ENCODE assay signal across 20 cellular contexts in the genomic region with DNA sequence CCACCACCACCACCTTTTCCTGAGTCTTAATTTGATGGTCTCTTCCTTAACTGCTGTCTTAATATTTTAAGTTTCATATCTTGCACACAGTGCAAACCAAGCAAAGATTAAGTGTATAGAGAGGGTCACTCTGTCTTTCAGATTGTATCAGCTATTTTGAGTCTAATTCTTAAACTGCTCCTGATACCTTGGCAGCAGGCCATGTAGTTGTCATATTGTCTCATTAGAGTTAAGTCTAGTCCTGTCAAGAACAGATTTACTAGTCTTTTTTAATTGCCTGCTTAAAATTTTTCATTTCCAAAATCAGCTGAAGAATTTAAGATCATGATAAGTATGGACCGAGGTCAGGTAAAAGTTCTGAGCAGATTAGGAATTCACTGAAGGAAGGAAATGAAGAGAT. TPM values are rescaled to one million over a fixed set of nuclear protein-coding genes. Genes with fewer than 3 reads are reported as not detected.
"Had no signal": no experiment of that assay in that cellular context is flagged by ENCODE, and none has a peak within 500 bp of the region (broad histone marks: within the 10 kb centered on the region; RNA-seq: fewer than 3 reads in every experiment).

No MANE protein-coding gene starts in this region.

- H3K36me3 Mint-ChIP-seq: activated CD4-positive, alpha-beta memory T cell treated with anti-CD3 and anti-CD28 coated beads for 36 hours; activated CD8-positive, alpha-beta memory T cell treated with anti-CD3 and anti-CD28 coated beads, Interleukin-2, amount 10 ng/mL, durations not matched to agents 7 days and 5 days; activated naive CD4-positive, alpha-beta T cell treated with anti-CD3 and anti-CD28 coated beads, Interleukin-2, amount 50 U/mL, for 24 hours had no signal

- DNase-seq: activated CD4-positive, alpha-beta memory T cell treated with anti-CD3 and anti-CD28 coated beads for 36 hours; activated CD8-positive, alpha-beta memory T cell treated with anti-CD3 and anti-CD28 coated beads, Interleukin-2, amount 10 ng/mL, durations not matched to agents 7 days and 5 days; activated effector memory CD4-positive, alpha-beta T cell treated with Interleukin-2 at 50 U/mL for 16 hours; activated T-cell treated with anti-CD3 and anti-CD28 coated beads, Interleukin-2, amount 50 U/mL, for 1 hour; adrenal gland; cortex of kidney; effector CD4-positive, alpha-beta T cell; islet precursor cell; midbrain; psoas muscle; right lobe of liver; spleen; T1000; upper lobe of left lung had no signal

- H3K9me3 ChIP-seq: esophagus muscularis mucosa, psoas muscle, right lobe of liver, spleen, upper lobe of left lung had no signal

- H3K4me1 Mint-ChIP-seq: activated CD8-positive, alpha-beta memory T cell treated with anti-CD3 and anti-CD28 coated beads, Interleukin-2, amount 10 ng/mL, durations not matched to agents 7 days and 5 days; activated naive CD4-positive, alpha-beta T cell treated with anti-CD3 and anti-CD28 coated beads, Interleukin-2, amount 50 U/mL, for 24 hours; central memory CD8-positive, alpha-beta T cell; neural crest cell had no signal

- ATAC-seq: activated CD8-positive, alpha-beta memory T cell treated with anti-CD3 and anti-CD28 coated beads, Interleukin-2, amount 10 ng/mL, durations not matched to agents 7 days and 5 days; psoas muscle; right lobe of liver had no signal

- H3K36me3 ChIP-seq: adrenal gland, esophagus muscularis mucosa, right lobe of liver, spleen, upper lobe of left lung had no signal

- H3K27ac ChIP-seq: adrenal gland, esophagus muscularis mucosa, right lobe of liver, spleen, upper lobe of left lung had no signal

- H3K9me3 Mint-ChIP-seq: activated CD4-positive, alpha-beta memory T cell treated with anti-CD3 and anti-CD28 coated beads for 36 hours; activated naive CD4-positive, alpha-beta T cell treated with anti-CD3 and anti-CD28 coated beads, Interleukin-2, amount 50 U/mL, for 24 hours; central memory CD8-positive, alpha-beta T cell; neural crest cell; stimulated activated naive CD8-positive, alpha-beta T cell treated with anti-CD3 and anti-CD28 coated beads, Interleukin-15, Interleukin-2, amounts not matched to agents 100 ng/mL and 50 ng/mL, for 24 hours had no signal

- H3K4me1 ChIP-seq: adrenal gland, right lobe of liver, spleen, upper lobe of left lung had no signal

- H3K27ac Mint-ChIP-seq: activated CD4-positive, alpha-beta memory T cell treated with anti-CD3 and anti-CD28 coated beads for 36 hours; activated CD8-positive, alpha-beta memory T cell treated with anti-CD3 and anti-CD28 coated beads, Interleukin-2, amount 10 ng/mL, durations not matched to agents 7 days and 5 days; activated naive CD4-positive, alpha-beta T cell treated with anti-CD3 and anti-CD28 coated beads, Interleukin-2, amount 50 U/mL, for 24 hours; stimulated activated naive CD8-positive, alpha-beta T cell treated with anti-CD3 and anti-CD28 coated beads, Interleukin-15, Interleukin-2, amounts not matched to agents 100 ng/mL and 50 ng/mL, for 24 hours had no signal

- H3K4me3 Mint-ChIP-seq: activated CD4-positive, alpha-beta memory T cell treated with anti-CD3 and anti-CD28 coated beads for 36 hours; activated CD8-positive, alpha-beta memory T cell treated with anti-CD3 and anti-CD28 coated beads, Interleukin-2, amount 10 ng/mL, durations not matched to agents 7 days and 5 days; activated naive CD4-positive, alpha-beta T cell treated with anti-CD3 and anti-CD28 coated beads, Interleukin-2, amount 50 U/mL, for 24 hours; central memory CD8-positive, alpha-beta T cell; neural crest cell; stimulated activated naive CD8-positive, alpha-beta T cell treated with anti-CD3 and anti-CD28 coated beads, Interleukin-15, Interleukin-2, amounts not matched to agents 100 ng/mL and 50 ng/mL, for 24 hours had no signal

- H3K4me3 ChIP-seq: adrenal gland, esophagus muscularis mucosa, lung, psoas muscle, right lobe of liver, spleen, upper lobe of left lung had no signal

RNA-seq across cellular contexts. Expression of a gene that starts 51.5 kb away (rescaled TPM):
- total RNA-seq: activated CD8-positive, alpha-beta memory T cell treated with anti-CD3 and anti-CD28 coated beads, Interleukin-2, amount 10 ng/mL, durations not matched to agents 7 days and 5 days; neural crest cell had no signal
